In genomic region chr2:218569038-218569431, GRCh38 we compare ENCODE assay signal across 8 cellular contexts. TPM values are rescaled to one million over a fixed set of nuclear protein-coding genes. Genes with fewer than 3 reads are reported as not detected.
DNase-seq lines count a peak whose midpoint lies in the region; TF ChIP-seq lines count a peak whose summit lies in the region.

No MANE protein-coding gene starts in this region.

- H2BK120ac ChIP-seq in H9 (ENCODE audit: low read depth, low read length, poor library complexity, severe bottlenecking), result peak overlapping the region; percentile 94

- H3K56ac ChIP-seq in H9 (ENCODE audit: insufficient read length, low read depth, low read length), result peak overlapping the region; percentile 54

- peaks cover 11% of the 10 kb centered on the region for H3K23me2 ChIP-seq in H9 (ENCODE audit: insufficient read length, low read depth, low read length, poor library complexity, severe bottlenecking)

- peaks cover 3% of the 10 kb centered on the region; the same call in 1 of the 2 replicates for H3K36me3 ChIP-seq in MM.1S (replicated peaks; ENCODE audit: insufficient read depth, low read length)

- peak overlapping the region; percentile 87 to 95 for H3K4me3 Mint-ChIP-seq in H9
- H3K4me3 Mint-ChIP-seq in activated CD4-positive, alpha-beta memory T cell treated with anti-CD3 and anti-CD28 coated beads, Interleukin-2, amount 10 ng/mL, durations not matched to agents 7 days and 5 days, result peak overlapping the region; percentile 93
- H3K4me3 Mint-ChIP-seq in mesothelial cell of epicardium, result peak overlapping the region; percentile 92

- H3K9me2 ChIP-seq in MM.1S (replicated peaks; ENCODE audit: insufficient read depth, low read length), result no peaks in the 10 kb centered on the region

- H2BK12ac ChIP-seq in H9 (ENCODE audit: insufficient read length, low read depth, low read length), result no peak overlapping the region

- no peak overlapping the region for H3K23ac ChIP-seq in H9 (ENCODE audit: insufficient read length, low read depth, low read length)

- H4K5ac ChIP-seq in H9 (ENCODE audit: insufficient read length, low read depth, low read length), result no peak overlapping the region

- H3T11ph ChIP-seq in H9 (ENCODE audit: low read length), result no peak overlapping the region

- H2AFZ ChIP-seq in H9 (ENCODE audit: low read length) (no peak overlapping the region), MM.1S (ENCODE audit: low read length) (peak overlapping the region; percentile 97; the same call in 1 of the 2 replicates)

- H3K4me1 Mint-ChIP-seq in H9, result peaks cover 26 to 35% of the 10 kb centered on the region in 2 experiments
- peaks cover 60% of the 10 kb centered on the region for H3K4me1 Mint-ChIP-seq in activated CD4-positive, alpha-beta memory T cell treated with anti-CD3 and anti-CD28 coated beads, Interleukin-2, amount 10 ng/mL, durations not matched to agents 7 days and 5 days
- peaks cover 36% of the 10 kb centered on the region for H3K4me1 Mint-ChIP-seq in mesothelial cell of epicardium

- H2BK20ac ChIP-seq in H9 (ENCODE audit: low read depth, low read length, poor library complexity, severe bottlenecking), result no peak overlapping the region

- H3K27me3 ChIP-seq in H9 (ENCODE audit: insufficient read depth, low read length) (no peaks in the 10 kb centered on the region), MM.1S (replicated peaks; ENCODE audit: insufficient read depth, low read length) (no peaks in the 10 kb centered on the region)

- H3K4me3 ChIP-seq in MM.1S (ENCODE audit: low read length), result peak overlapping the region; percentile 81

- peak overlapping the region; percentile 56; the same call in 1 of the 2 replicates for H3K4ac ChIP-seq in H9 (ENCODE audit: low read depth, low read length)

- H3K4me1 ChIP-seq in H9 (ENCODE audit: insufficient read depth, low read length) (peaks cover 2% of the 10 kb centered on the region; the same call in 1 of the 2 replicates), MM.1S (ENCODE audit: low read length) (peaks cover 27% of the 10 kb centered on the region)

- H4K20me1 ChIP-seq in H9 (ENCODE audit: control insufficient read depth, insufficient read depth, insufficient read length) (no peaks in the 10 kb centered on the region), MM.1S (ENCODE audit: insufficient read depth, low read length) (peaks cover 3% of the 10 kb centered on the region; the same call in 1 of the 2 replicates)

- no peak overlapping the region for H4K91ac ChIP-seq in H9 (ENCODE audit: insufficient read length, low read depth, low read length)

- H3K79me1 ChIP-seq in H9 (ENCODE audit: insufficient read depth, low read depth, low read length, poor library complexity, severe bottlenecking), result peaks cover 4% of the 10 kb centered on the region

- peak overlapping the region; percentile 98 for H3K9ac ChIP-seq in H9 (ENCODE audit: extremely low read depth, insufficient read length, low read length)
- peak overlapping the region; percentile 99 for H3K9ac ChIP-seq in MM.1S (ENCODE audit: low read length)

- no peaks in the 10 kb centered on the region for H3K9me3 Mint-ChIP-seq in H9
- H3K9me3 Mint-ChIP-seq in activated CD4-positive, alpha-beta memory T cell treated with anti-CD3 and anti-CD28 coated beads, Interleukin-2, amount 10 ng/mL, durations not matched to agents 7 days and 5 days, result no peaks in the 10 kb centered on the region
- H3K9me3 Mint-ChIP-seq in mesothelial cell of epicardium, result no peaks in the 10 kb centered on the region

- peak overlapping the region; percentile 99 for H3K4me2 ChIP-seq in H9 (ENCODE audit: insufficient read depth, insufficient read length, low read length)
- peak overlapping the region; percentile 91 for H3K4me2 ChIP-seq in MM.1S (ENCODE audit: low read depth, low read length)

- H3K27ac Mint-ChIP-seq in H9, result peak overlapping the region; percentile 98 to 100 (median 100)
- peak overlapping the region; percentile 99 for H3K27ac Mint-ChIP-seq in activated CD4-positive, alpha-beta memory T cell treated with anti-CD3 and anti-CD28 coated beads, Interleukin-2, amount 10 ng/mL, durations not matched to agents 7 days and 5 days
- peak overlapping the region; percentile 95 for H3K27ac Mint-ChIP-seq in mesothelial cell of epicardium

- DNase-seq in GM10266 (ENCODE audit: extremely low spot score) (peak; percentile 41), H9 (no peak), MM.1S (peak; percentile 72), mesothelial cell of epicardium (ENCODE audit: low spot score in 2 of 2, unreplicated experiment in 2 of 2) (peak in 1 of 2 experiments; percentile 19), middle frontal gyrus (ENCODE audit: extremely low spot score, low spot score) (no peak)
- DNase-seq in activated CD4-positive, alpha-beta memory T cell treated with anti-CD3 and anti-CD28 coated beads, Interleukin-2, amount 10 ng/mL, durations not matched to agents 7 days and 5 days, result peak; percentile 65
- DNase-seq in effector CD8-positive, alpha-beta T cell (lab: John Stamatoyannopoulos, UW), result peak; percentile 54
- DNase-seq in stimulated activated CD8-positive, alpha-beta memory T cell treated with anti-CD3 and anti-CD28 coated beads, Interleukin-2, amount 100 ng/mL, for 48 hours (ENCODE audit: low read depth in 2 of 2), result peak; percentile 52 to 53

- H2BK5ac ChIP-seq in H9 (ENCODE audit: insufficient read length, low read length), result peak overlapping the region; percentile 43

- POLR2A ChIA-PET in activated CD4-positive, alpha-beta memory T cell treated with anti-CD3 and anti-CD28 coated beads, Interleukin-2, amount 10 ng/mL, durations not matched to agents 7 days and 5 days (lab: Charles Lee), result interaction anchor here (1.1 to 3.6 kb wide), 3 partner anchors 10 to 608 kb away, joined by 3 to 15 read pairs (median 11); partner anchors contain the start of gene CNPPD1

- H4K8ac ChIP-seq in H9 (replicated peaks; ENCODE audit: insufficient read length, low read depth, low read length), result no peak overlapping the region

- H3K9me3 ChIP-seq in H9 (ENCODE audit: control insufficient read depth, low read depth, low read length) (no peaks in the 10 kb centered on the region), MM.1S (replicated peaks; ENCODE audit: insufficient read depth, low read length) (no peaks in the 10 kb centered on the region)

- peak overlapping the region; percentile 93 for H3K27ac ChIP-seq in H9 (ENCODE audit: insufficient read length, low read depth, low read length)
- H3K27ac ChIP-seq in MM.1S (ENCODE audit: low read length), result peak overlapping the region; percentile 99

- WGBS in H9 (ENCODE audit: extremely low coverage, insufficient read length, low lambda C conversion rate), result no CpG with 5 or more reads among the region's 31 CpGs

- H3K27me3 Mint-ChIP-seq in H9 (ENCODE audit: low read depth) (no peaks in the 10 kb centered on the region), mesothelial cell of epicardium (ENCODE audit: low read depth) (no peaks in the 10 kb centered on the region)
- no peaks in the 10 kb centered on the region for H3K27me3 Mint-ChIP-seq in activated CD4-positive, alpha-beta memory T cell treated with anti-CD3 and anti-CD28 coated beads, Interleukin-2, amount 10 ng/mL, durations not matched to agents 7 days and 5 days

- H3K14ac ChIP-seq in H9 (ENCODE audit: insufficient read depth, low read length), result peak overlapping the region; percentile 97

- H2BK15ac ChIP-seq in H9 (ENCODE audit: low read depth, low read length), result no peak overlapping the region

- peak overlapping the region; percentile 91 for H3K18ac ChIP-seq in H9 (ENCODE audit: insufficient read length, low read depth, low read length)

- CTCF ChIA-PET in activated CD4-positive, alpha-beta memory T cell treated with anti-CD3 and anti-CD28 coated beads, Interleukin-2, amount 10 ng/mL, durations not matched to agents 7 days and 5 days (lab: Charles Lee), result interaction anchor here (0.6 kb wide), 1 partner anchor 296 kb away, joined by 3 read pairs; no protein-coding TSS in a partner anchor

- peaks cover 16 to 43% (median 42%) of the 10 kb centered on the region in 3 experiments; a peak in 6 of 7 replicates for H3K36me3 Mint-ChIP-seq in H9 (ENCODE audit: insufficient read depth in 1 of 3, low read depth in 3 of 3)
- H3K36me3 Mint-ChIP-seq in activated CD4-positive, alpha-beta memory T cell treated with anti-CD3 and anti-CD28 coated beads, Interleukin-2, amount 10 ng/mL, durations not matched to agents 7 days and 5 days (ENCODE audit: low read depth), result peaks cover 65% of the 10 kb centered on the region
- H3K36me3 Mint-ChIP-seq in mesothelial cell of epicardium, result peaks cover 4% of the 10 kb centered on the region

- no peak overlapping the region for H2AK5ac ChIP-seq in H9 (ENCODE audit: insufficient read length, low read length)

- TF ChIP-seq CTCF in GM10266 (IDR thresholded peaks at IDR 0.05; ENCODE audit: control insufficient read depth, insufficient read depth, low read depth, missing control alignments), result no peak
- TF ChIP-seq CTCF in H9 (conservative IDR thresholded peaks at IDR 0.05), result no peak
- TF ChIP-seq CTCF in MM.1S (IDR thresholded peaks at IDR 0.05; ENCODE audit: low read length), result no peak
- TF ChIP-seq CTCF in mesothelial cell of epicardium (IDR thresholded peaks at IDR 0.05; ENCODE audit: unreplicated experiment), result no peak

- H3F3A ChIP-seq in MM.1S (ENCODE audit: insufficient read depth, low read length), result peaks cover 27% of the 10 kb centered on the region

- H3K79me2 ChIP-seq in H9 (ENCODE audit: insufficient read depth, low read length) (peaks cover 43% of the 10 kb centered on the region; the same call in 1 of the 2 replicates), MM.1S (ENCODE audit: low read length) (peaks cover 96% of the 10 kb centered on the region)

RNA-seq across cellular contexts. Expression of gene CNOT9, which starts 0.4 kb away (rescaled TPM):
- total RNA-seq in H9 (2021) (83.5 and 91.2 TPM in 2 replicates), mesothelial cell of epicardium (54.5 to 57.4 TPM (median 57.0 TPM) in 3 replicates)
- total RNA-seq in activated CD4-positive, alpha-beta memory T cell treated with anti-CD3 and anti-CD28 coated beads, Interleukin-2, amount 10 ng/mL, durations not matched to agents 7 days and 5 days, result 10 to 100 TPM; 77.1 to 77.3 TPM

RNA-seq across cellular contexts. Expression of gene USP37, which starts 0.9 kb away (rescaled TPM):
- 34.5 and 34.9 TPM in 2 replicates for total RNA-seq in H9 (2021)
- total RNA-seq in activated CD4-positive, alpha-beta memory T cell treated with anti-CD3 and anti-CD28 coated beads, Interleukin-2, amount 10 ng/mL, durations not matched to agents 7 days and 5 days, result 10 to 100 TPM; 30.2 to 32.7 TPM
- total RNA-seq in mesothelial cell of epicardium, result 17.8 to 20.0 TPM (median 19.4 TPM) in 3 replicates

RNA-seq across cellular contexts. Expression of gene PLCD4, which starts 38.7 kb away (rescaled TPM):
- total RNA-seq in H9 (2021) (0.18 and 0.42 TPM in 2 replicates), mesothelial cell of epicardium (1.0 to 1.5 TPM (median 1.3 TPM) in 3 replicates)
- total RNA-seq in activated CD4-positive, alpha-beta memory T cell treated with anti-CD3 and anti-CD28 coated beads, Interleukin-2, amount 10 ng/mL, durations not matched to agents 7 days and 5 days, result under 1 TPM; 0.10 to 0.38 TPM

Comparison
In these comparisons a context has a peak if more than half of its experiments do, and no peak if none do; other contexts are left out.
1. DNase-seq: peak in GM10266 (single experiment), MM.1S (single experiment), activated CD4-positive, alpha-beta memory T cell treated with anti-CD3 and anti-CD28 coated beads, Interleukin-2, amount 10 ng/mL, durations not matched to agents 7 days and 5 days (single experiment), effector CD8-positive, alpha-beta T cell (single experiment) and stimulated activated CD8-positive, alpha-beta memory T cell treated with anti-CD3 and anti-CD28 coated beads, Interleukin-2, amount 100 ng/mL, for 48 hours (2 of 2); none in H9 (single experiment) and middle frontal gyrus (single experiment).
2. Peak in every context shown above with its lines, with median percentiles within 50 percentile points of each other: H3K27ac Mint-ChIP-seq and H3K4me3 Mint-ChIP-seq.